ENCODE assay signal across 23 cellular contexts in genomic region chr6:169969372-169970099, GRCh38.
DNase-seq lines count a peak whose midpoint lies in the region; ATAC-seq and TF ChIP-seq lines count a peak whose summit lies in the region.
"Had no signal": no experiment of that assay in that cellular context is flagged by ENCODE, and none has a peak within 500 bp of the region (broad histone marks: within the 10 kb centered on the region; RNA-seq: fewer than 3 reads in every experiment).

No MANE protein-coding gene starts in this region.

- H3K36me3 ChIP-seq in body of pancreas (replicated peaks in 1 of 2; ENCODE audit: insufficient read depth in 1 of 2, low read depth in 2 of 2) (no peaks in the 10 kb centered on the region), neuronal stem cell (replicated peaks in 1 of 2; ENCODE audit: control insufficient read depth in 2 of 2, insufficient read depth in 2 of 2, low read length in 2 of 2) (no peaks in the 10 kb centered on the region)
- H3K36me3 ChIP-seq: heart left ventricle, SJSA1, upper lobe of right lung had no signal

- TF ChIP-seq CTCF in natural killer cell (IDR thresholded peaks at IDR 0.05) (no peak), body of pancreas (IDR thresholded peaks at IDR 0.05) (no peak), type B pancreatic cell (conservative IDR thresholded peaks at IDR 0.05) (no peak)

- H3K4me3 ChIP-seq in body of pancreas (no peak overlapping the region), neuronal stem cell (ENCODE audit: low read length in 2 of 2) (peak overlapping the region in 1 of 2 donors; percentile 21)
- H3K4me3 ChIP-seq: heart left ventricle, SJSA1, upper lobe of right lung had no signal

- H3K4me3 Mint-ChIP-seq in natural killer cell (no peak overlapping the region), type B pancreatic cell (no peak overlapping the region)
- no peak overlapping the region for H3K4me3 Mint-ChIP-seq in natural killer cell treated with Interleukin-12 subunit alpha and Interleukin-12 subunit beta and Interleukin-15 and Interleukin-18, amount 100 ng/mL, for 72 hours
- H3K4me3 Mint-ChIP-seq: activated T-helper 17 cell treated with anti-CD3 and anti-CD28 coated beads, Interleukin-2, amount 50 U/mL, for 72 hours; naive thymus-derived CD4-positive, alpha-beta T cell; T-helper 1 cell treated with Interleukin-12 subunit alpha and Interleukin-12 subunit beta and Interleukin-4 antibody, amounts not matched to agents 30 μg/mL and 1 μg/mL, for 36 hours had no signal

- ATAC-seq in natural killer cell (no peak), body of pancreas (peak; percentile 80), GM19455 (IDR thresholded peaks at IDR 0.05; ENCODE audit: unreplicated experiment) (no peak)
- ATAC-seq in natural killer cell treated with Interleukin-12 subunit alpha and Interleukin-12 subunit beta and Interleukin-15 and Interleukin-18, amount 100 ng/mL, for 72 hours = no peak
- ATAC-seq: activated T-helper 17 cell treated with anti-CD3 and anti-CD28 coated beads, Interleukin-2, amount 50 U/mL, for 72 hours; naive thymus-derived CD4-positive, alpha-beta T cell had no signal

- H4K91ac ChIP-seq in neuronal stem cell (ENCODE audit: low read depth, low read length, poor library complexity) = no peak overlapping the region

- peak overlapping the region; percentile 89 for H2BK15ac ChIP-seq in neuronal stem cell (ENCODE audit: low read length)

- H3K9me3 Mint-ChIP-seq in natural killer cell (no peaks in the 10 kb centered on the region), type B pancreatic cell (no peaks in the 10 kb centered on the region)
- H3K9me3 Mint-ChIP-seq in natural killer cell treated with Interleukin-12 subunit alpha and Interleukin-12 subunit beta and Interleukin-15 and Interleukin-18, amount 100 ng/mL, for 72 hours = no peaks in the 10 kb centered on the region
- H3K9me3 Mint-ChIP-seq: activated T-helper 17 cell treated with anti-CD3 and anti-CD28 coated beads, Interleukin-2, amount 50 U/mL, for 72 hours; naive thymus-derived CD4-positive, alpha-beta T cell; T-helper 1 cell treated with Interleukin-12 subunit alpha and Interleukin-12 subunit beta and Interleukin-4 antibody, amounts not matched to agents 30 μg/mL and 1 μg/mL, for 36 hours had no signal

- intact Hi-C loops in natural killer cell (cut with micrococcal nuclease) = no loop called here
- intact Hi-C loops in body of pancreas (cut with DNase I) = no loop called here

- H3K4me1 Mint-ChIP-seq in natural killer cell (peaks cover 5 to 16% of the 10 kb centered on the region in 2 donors), type B pancreatic cell (ENCODE audit: unreplicated experiment) (no peaks in the 10 kb centered on the region)
- peaks cover 0 to 11% of the 10 kb centered on the region in 2 donors for H3K4me1 Mint-ChIP-seq in natural killer cell treated with Interleukin-12 subunit alpha and Interleukin-12 subunit beta and Interleukin-15 and Interleukin-18, amount 100 ng/mL, for 72 hours (ENCODE audit: low read depth in 2 of 2)
- H3K4me1 Mint-ChIP-seq: activated T-helper 17 cell treated with anti-CD3 and anti-CD28 coated beads, Interleukin-2, amount 50 U/mL, for 72 hours had no signal

- H3K79me1 ChIP-seq in neuronal stem cell (ENCODE audit: low read depth, low read length) = no peaks in the 10 kb centered on the region

- H3K4me2 ChIP-seq in neuronal stem cell (ENCODE audit: insufficient read depth, low read length, poor library complexity, severe bottlenecking) = no peak overlapping the region

- H2AFZ ChIP-seq in neuronal stem cell (ENCODE audit: low read length) = no peak overlapping the region

- peaks cover 12 to 14% of the 10 kb centered on the region in 2 donors for H3K27me3 Mint-ChIP-seq in natural killer cell (ENCODE audit: low read depth in 2 of 2)
- H3K27me3 Mint-ChIP-seq in natural killer cell treated with Interleukin-12 subunit alpha and Interleukin-12 subunit beta and Interleukin-15 and Interleukin-18, amount 100 ng/mL, for 72 hours = peaks cover 8 to 10% of the 10 kb centered on the region in 2 donors
- H3K27me3 Mint-ChIP-seq in type B pancreatic cell = peaks cover 14% of the 10 kb centered on the region

- no peak overlapping the region for H2BK5ac ChIP-seq in neuronal stem cell (ENCODE audit: low read length)

- H3K9me3 ChIP-seq in body of pancreas (no peaks in the 10 kb centered on the region), neuronal stem cell (replicated peaks in 1 of 2; ENCODE audit: control insufficient read depth in 2 of 2, insufficient read depth in 1 of 2, low read depth in 1 of 2, low read length in 2 of 2) (peaks cover 0 to 6% of the 10 kb centered on the region in 2 donors)
- H3K9me3 ChIP-seq: heart left ventricle, upper lobe of right lung had no signal

- 74 to 79% methylated on average over 17 to 19 of the region's 19 CpGs for WGBS in body of pancreas, 2 donors
- WGBS in neuronal stem cell (ENCODE audit: extremely low coverage in 2 of 2, insufficient read length in 2 of 2, insufficient replicate concordance in 1 of 2), 2 donors = no CpG with 5 or more reads among the region's 19 CpGs

- H2BK12ac ChIP-seq in neuronal stem cell (ENCODE audit: low read length) = peak overlapping the region; percentile 75

- peak; percentile 8 for DNase-seq in natural killer cell
- no peak for DNase-seq in natural killer cell treated with Interleukin-12 subunit alpha and Interleukin-12 subunit beta and Interleukin-15 and Interleukin-18, amount 100 ng/mL, for 72 hours (ENCODE audit: low spot score)
- peak; percentile 38 to 57 (median 48) for DNase-seq in body of pancreas
- DNase-seq in neuronal stem cell (ENCODE audit: low spot score) = no peak
- DNase-seq in type B pancreatic cell (ENCODE audit: extremely low spot score, unreplicated experiment) = peak; percentile 54
- DNase-seq in erythroblast (lab: John Stamatoyannopoulos, UW) = no peak
- no peak for DNase-seq in NAMALWA (ENCODE audit: low spot score)
- DNase-seq: cerebellar nuclear complex, DMS79, HCEC 1CT, NCI-H1048, NCI-H1694 treated with DMSO at 0.1 percent for 48 hours, NCI-H2171 treated with DMSO at 0.1 percent for 48 hours, NCI-H524 had no signal

- TF ChIP-seq POLR2A in body of pancreas (IDR thresholded peaks at IDR 0.05) (no peak), erythroblast (IDR thresholded peaks at IDR 0.05; ENCODE audit: low read length) (no peak)

- no peak overlapping the region for H3K9ac ChIP-seq in neuronal stem cell (ENCODE audit: low read depth, low read length, poor library complexity)

- H4K8ac ChIP-seq in neuronal stem cell (ENCODE audit: low read depth, low read length) = no peak overlapping the region

- H3K27ac Mint-ChIP-seq in natural killer cell (no peak overlapping the region), type B pancreatic cell (no peak overlapping the region)
- no peak overlapping the region for H3K27ac Mint-ChIP-seq in natural killer cell treated with Interleukin-12 subunit alpha and Interleukin-12 subunit beta and Interleukin-15 and Interleukin-18, amount 100 ng/mL, for 72 hours
- H3K27ac Mint-ChIP-seq: activated T-helper 17 cell treated with anti-CD3 and anti-CD28 coated beads, Interleukin-2, amount 50 U/mL, for 72 hours; naive thymus-derived CD4-positive, alpha-beta T cell; T-helper 1 cell treated with Interleukin-12 subunit alpha and Interleukin-12 subunit beta and Interleukin-4 antibody, amounts not matched to agents 30 μg/mL and 1 μg/mL, for 36 hours had no signal

- H2BK120ac ChIP-seq in neuronal stem cell (ENCODE audit: low read depth, low read length) = peak overlapping the region; percentile 72

- H3K23ac ChIP-seq in neuronal stem cell (ENCODE audit: low read depth, low read length, poor library complexity) = peak overlapping the region; percentile 55

- H3K27me3 ChIP-seq in body of pancreas (no peaks in the 10 kb centered on the region), neuronal stem cell (ENCODE audit: control insufficient read depth in 3 of 3, insufficient read depth in 3 of 3, low read depth in 1 of 3, low read length in 3 of 3) (no peaks in the 10 kb centered on the region)
- H3K27me3 ChIP-seq: heart left ventricle, SJSA1, upper lobe of right lung had no signal

- H3K18ac ChIP-seq in neuronal stem cell (ENCODE audit: low read length) = peak overlapping the region; percentile 85

- peak overlapping the region; percentile 84 for H2AK5ac ChIP-seq in neuronal stem cell (ENCODE audit: low read depth, low read length)

- peaks cover 6% of the 10 kb centered on the region for H3K4me1 ChIP-seq in body of pancreas
- no peaks in the 10 kb centered on the region for H3K4me1 ChIP-seq in neuronal stem cell (ENCODE audit: control insufficient read depth in 2 of 2, insufficient read depth in 1 of 2, low read depth in 1 of 2, low read length in 2 of 2)
- H3K4me1 ChIP-seq: heart left ventricle, SJSA1, upper lobe of right lung had no signal

- peak overlapping the region in 3 of 4 donors; percentile 55 to 63 (median 59) for H3K27ac ChIP-seq in body of pancreas
- H3K27ac ChIP-seq in neuronal stem cell (replicated peaks; ENCODE audit: low read length) = no peak overlapping the region
- H3K27ac ChIP-seq: epithelial cell of prostate, heart left ventricle, HL-60, SJSA1, upper lobe of right lung had no signal

- H3K4ac ChIP-seq in neuronal stem cell (ENCODE audit: low read length) = peak overlapping the region; percentile 6

- H3K36me3 Mint-ChIP-seq in natural killer cell = no peaks in the 10 kb centered on the region
- H3K36me3 Mint-ChIP-seq in natural killer cell treated with Interleukin-12 subunit alpha and Interleukin-12 subunit beta and Interleukin-15 and Interleukin-18, amount 100 ng/mL, for 72 hours = no peaks in the 10 kb centered on the region
- no peaks in the 10 kb centered on the region for H3K36me3 Mint-ChIP-seq in type B pancreatic cell
- H3K36me3 Mint-ChIP-seq: naive thymus-derived CD4-positive, alpha-beta T cell had no signal

- H3K14ac ChIP-seq in neuronal stem cell (ENCODE audit: low read length) = peak overlapping the region; percentile 97

Comparison
In these comparisons a context has a peak if more than half of its experiments do, and no peak if none do; other contexts are left out.
1. DNase-seq: peak in natural killer cell (single experiment), body of pancreas (4 of 4) and type B pancreatic cell (single experiment); none in natural killer cell treated with Interleukin-12 subunit alpha and Interleukin-12 subunit beta and Interleukin-15 and Interleukin-18, amount 100 ng/mL, for 72 hours (single experiment), neuronal stem cell (single experiment), erythroblast (0 of 2) and NAMALWA (single experiment).